In the genomic region with DNA sequence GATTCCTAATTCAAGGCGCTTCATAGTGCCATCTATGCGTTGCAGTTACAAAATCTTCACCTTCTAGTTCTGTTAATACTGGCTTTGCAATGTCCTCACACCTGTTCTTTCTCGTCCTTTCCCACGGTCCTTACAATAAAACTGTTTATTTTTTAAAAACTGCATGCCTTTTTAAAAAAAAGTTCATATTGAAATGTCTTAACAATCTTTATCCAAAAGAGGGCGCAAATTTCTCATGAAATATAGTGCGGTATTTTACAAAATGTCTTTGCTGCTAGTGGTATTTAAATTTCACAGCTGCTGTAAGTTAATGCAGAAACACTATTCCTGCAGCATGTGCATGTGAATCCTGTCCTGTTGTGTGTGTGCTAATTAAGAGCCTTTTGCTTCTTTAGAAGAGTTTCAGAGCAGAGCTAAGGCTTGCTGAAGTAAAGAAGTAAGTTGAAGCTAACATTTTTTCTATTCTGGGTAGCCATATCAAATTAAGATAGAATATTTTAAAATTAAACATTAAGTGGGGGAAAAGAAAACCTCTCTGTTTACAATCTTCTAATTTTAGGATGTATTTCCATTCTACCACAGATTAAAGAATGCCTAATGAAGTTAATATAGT, we compare ENCODE assay signal across 10 cellular contexts. TPM values are rescaled to one million over a fixed set of nuclear protein-coding genes. Genes with fewer than 3 reads are reported as not detected.
DNase-seq lines count a peak whose midpoint lies in the region; ATAC-seq and TF ChIP-seq lines count a peak whose summit lies in the region.
"Had no signal": no experiment of that assay in that cellular context is flagged by ENCODE, and none has a peak within 500 bp of the region (broad histone marks: within the 10 kb centered on the region; RNA-seq: fewer than 3 reads in every experiment).

No MANE protein-coding gene starts in this region.

- peak; percentile 30 for TF ChIP-seq CTCF in psoas muscle (IDR thresholded peaks at IDR 0.05)

- H3K27me3 ChIP-seq in psoas muscle (ENCODE audit: insufficient read depth in 3 of 3, low read length in 2 of 3): no peaks in the 10 kb centered on the region
- H3K27me3 ChIP-seq: BLaER1 had no signal

- H3K4me3 ChIP-seq in psoas muscle: no peak overlapping the region
- H3K4me3 ChIP-seq: BLaER1 had no signal

- DNase-seq in DMS79 treated with DMSO at 0.1 percent for 48 hours (lab: John Stamatoyannopoulos, UW) (peak; percentile 64), DMS79 (lab: John Stamatoyannopoulos, UW) (no peak), NCI-H2081 treated with DMSO at 0.1 percent for 48 hours (lab: John Stamatoyannopoulos, UW) (peak; percentile 11), cerebellar cortex (ENCODE audit: low spot score) (peak; percentile 9), psoas muscle (no peak), cortex of kidney (lab: John Stamatoyannopoulos, UW) (no peak), GM19240 (ENCODE audit: insufficient read length, low spot score) (no peak)
- DNase-seq in stimulated activated CD4-positive, alpha-beta T cell treated with anti-CD3 and anti-CD28 coated beads, Interleukin-15, amount 100 ng/mL, for 24 hours: no peak

- intact Hi-C loops in psoas muscle (cut with DNase I): loop anchor here in 1 of 2 donors (5.0 to 10.0 kb wide), 2 partner anchors 138 to 296 kb away; a partner anchor contains a TSS

- H3K27ac ChIP-seq in psoas muscle: no peak overlapping the region
- H3K27ac ChIP-seq: BLaER1 had no signal

- 14 to 23% (median 18%) methylated on average over 6 of the region's 6 CpGs for WGBS in psoas muscle, 3 donors

- peaks cover 35% of the 10 kb centered on the region for H3K4me1 ChIP-seq in psoas muscle

- H3K9me3 ChIP-seq in psoas muscle: no peaks in the 10 kb centered on the region
- H3K9me3 ChIP-seq: BLaER1 had no signal

- H3K36me3 ChIP-seq in psoas muscle (ENCODE audit: insufficient read depth in 1 of 2, low read depth in 1 of 2): no peaks in the 10 kb centered on the region
- H3K36me3 ChIP-seq: BLaER1 had no signal

- ATAC-seq in psoas muscle: no peak

RNA-seq across cellular contexts. Expression of a gene that starts 15.8 kb away (rescaled TPM):
- total RNA-seq in psoas muscle: under 1 TPM in 2 of 4 donors, not detected in 2; 0.11 to 0.17 TPM
- under 1 TPM; 0.04 to 0.26 (median 0.14) TPM for polyA plus RNA-seq in psoas muscle
- total RNA-seq: T-helper 2 cell treated with Interferon-gamma antibody and Interleukin-4, amounts not matched to agents 100 ng/mL and 5 ng/mL, for 36 hours had no signal

Comparison
In these comparisons a context has a peak if more than half of its experiments do, and no peak if none do; other contexts are left out.
1. DNase-seq: peak in DMS79 treated with DMSO at 0.1 percent for 48 hours (single experiment), NCI-H2081 treated with DMSO at 0.1 percent for 48 hours (single experiment) and cerebellar cortex (single experiment); none in DMS79 (single experiment), psoas muscle (0 of 2), cortex of kidney (single experiment), GM19240 (single experiment) and stimulated activated CD4-positive, alpha-beta T cell treated with anti-CD3 and anti-CD28 coated beads, Interleukin-15, amount 100 ng/mL, for 24 hours (single experiment).